8 cellular contexts compared by ENCODE assay signal in the genomic region with DNA sequence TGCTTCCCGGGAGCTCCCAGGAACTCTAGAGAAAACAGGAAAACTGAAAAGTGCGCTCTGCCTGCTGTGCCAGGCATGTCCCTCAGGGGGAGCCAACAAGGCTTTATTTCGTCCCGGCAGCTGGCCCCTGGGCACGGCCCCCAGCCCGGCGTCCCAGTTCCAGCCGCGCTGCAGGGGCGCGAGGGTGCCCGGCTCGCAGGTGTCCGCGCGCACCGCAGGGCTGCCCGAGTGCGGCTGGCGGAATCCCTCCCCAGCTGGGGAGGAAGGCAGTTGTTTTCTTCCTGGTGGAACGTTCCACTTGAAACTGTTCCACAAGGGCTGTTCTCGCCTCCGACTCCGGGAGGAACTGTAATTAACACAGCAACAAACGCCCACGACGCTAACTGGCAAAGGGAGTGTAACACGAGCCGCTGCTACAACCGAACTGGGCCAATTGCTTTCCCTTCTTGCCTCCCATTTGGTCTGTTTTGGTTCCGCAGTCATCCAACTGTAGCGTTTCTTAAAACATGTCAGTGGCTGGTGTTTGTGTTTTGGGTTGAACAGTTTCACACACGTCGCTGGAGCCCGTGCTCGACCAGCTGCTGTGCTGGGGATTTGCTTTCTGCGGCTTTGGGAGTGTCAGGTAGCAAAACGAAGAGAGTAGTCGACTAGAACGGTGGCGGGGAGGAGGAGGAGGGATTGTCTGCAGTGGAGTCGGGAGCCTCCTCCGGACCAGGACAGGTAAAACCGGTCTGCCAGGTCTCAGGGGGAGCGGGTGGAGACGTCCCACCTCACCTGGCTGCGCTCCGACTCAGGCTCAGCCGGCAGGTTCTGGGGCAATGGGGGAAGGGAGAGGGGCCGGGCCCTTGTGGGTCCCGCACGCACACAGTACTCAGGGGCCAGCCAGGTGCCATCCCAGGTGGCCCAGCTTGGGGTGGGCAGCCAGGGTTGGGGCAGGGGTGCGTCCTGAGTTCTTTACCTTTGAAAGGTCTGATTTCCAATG.
DNase-seq lines count a peak whose midpoint lies in the region; ATAC-seq and TF ChIP-seq lines count a peak whose summit lies in the region.

No MANE protein-coding gene starts in this region.

- DNase-seq in Caco-2 (peak; percentile 93 to 94), GM19240 (ENCODE audit: insufficient read length, low spot score) (peak; percentile 45), NCI-H2227 (lab: John Stamatoyannopoulos, UW; ENCODE audit: unreplicated experiment) (peak; percentile 69), mucosa of descending colon (peak; percentile 91 to 94 (median 93)), tibial artery (peak; percentile 47 to 74)
- peak; percentile 41 for DNase-seq in activated CD8-positive, alpha-beta T cell treated with anti-CD3 and anti-CD28 coated beads for 36 hours

- peaks cover 12% of the 10 kb centered on the region for H3K4me1 ChIP-seq in Caco-2
- peaks cover 3% of the 10 kb centered on the region for H3K4me1 ChIP-seq in mucosa of descending colon (ENCODE audit: low read depth)
- H3K4me1 ChIP-seq in tibial artery = peaks cover 0 to 24% (median 17%) of the 10 kb centered on the region in 4 donors

- H3K36me3 Mint-ChIP-seq in Caco-2 (ENCODE audit: insufficient read depth, unreplicated experiment) = peaks cover 14% of the 10 kb centered on the region
- H3K36me3 Mint-ChIP-seq in activated CD8-positive, alpha-beta T cell treated with anti-CD3 and anti-CD28 coated beads for 36 hours (ENCODE audit: low read depth) = no peaks in the 10 kb centered on the region

- peak overlapping the region in 1 of 2 donors; percentile 39 for H3K27ac ChIP-seq in tibial artery

- POLR2A ChIA-PET in Caco-2 (lab: Charles Lee) = interaction anchor here (0.7 kb wide), 1 partner anchor 1467 kb away, joined by 4 read pairs; no protein-coding TSS in a partner anchor
- POLR2A ChIA-PET in activated CD8-positive, alpha-beta T cell treated with anti-CD3 and anti-CD28 coated beads for 36 hours (lab: Charles Lee) = no interaction called here

- BruUV-seq in Caco-2 (replicated peaks; lab: Mats Ljungman, UMichigan) = no TSS peak

- TF ChIP-seq CTCF in Caco-2 (IDR thresholded peaks at IDR 0.05; ENCODE audit: insufficient read depth in 1 of 2, low read depth in 1 of 2, low read length in 1 of 2, severe bottlenecking in 1 of 2, unreplicated experiment in 1 of 2) = peak; percentile 80 to 82
- TF ChIP-seq CTCF in activated CD8-positive, alpha-beta T cell treated with anti-CD3 and anti-CD28 coated beads for 36 hours (IDR thresholded peaks at IDR 0.05) = peak; percentile 69
- TF ChIP-seq CTCF in mucosa of descending colon (IDR thresholded peaks at IDR 0.05) = peak; percentile 66
- TF ChIP-seq CTCF in tibial artery (IDR thresholded peaks at IDR 0.05) = peak; percentile 42 to 50

- H3K9me3 ChIP-seq in Caco-2 = no peaks in the 10 kb centered on the region
- no peaks in the 10 kb centered on the region for H3K9me3 ChIP-seq in mucosa of descending colon
- H3K9me3 ChIP-seq in tibial artery = no peaks in the 10 kb centered on the region

- CTCF ChIA-PET in Caco-2 (lab: Charles Lee) = interaction anchor here (0.8 to 1.5 kb wide), 6 partner anchors 10 to 258 kb away, joined by 3 to 8 read pairs (median 5); no protein-coding TSS in a partner anchor
- CTCF ChIA-PET in activated CD8-positive, alpha-beta T cell treated with anti-CD3 and anti-CD28 coated beads for 36 hours (lab: Charles Lee) = interaction anchor here (1.0 to 4.2 kb wide), 12 partner anchors 9 to 260 kb away, joined by 3 to 29 read pairs (median 3); no protein-coding TSS in a partner anchor

- no peaks in the 10 kb centered on the region; the same call in 1 of the 2 replicates for H3K27me3 ChIP-seq in Caco-2 (replicated peaks; ENCODE audit: control insufficient read depth, insufficient read depth, low read length)
- no peaks in the 10 kb centered on the region for H3K27me3 ChIP-seq in tibial artery

- peaks cover 16% of the 10 kb centered on the region for H3K4me1 Mint-ChIP-seq in Caco-2 (ENCODE audit: low read depth, unreplicated experiment)
- peaks cover 12% of the 10 kb centered on the region for H3K4me1 Mint-ChIP-seq in activated CD8-positive, alpha-beta T cell treated with anti-CD3 and anti-CD28 coated beads for 36 hours (ENCODE audit: low read depth)

- H3K4me3 ChIP-seq in Caco-2 (ENCODE audit: low read depth, low read length) (peak overlapping the region; percentile 63), mucosa of descending colon (peak overlapping the region; percentile 13), tibial artery (peak overlapping the region; percentile 52 to 67)

- intact Hi-C loops in Caco-2 (cut with micrococcal nuclease; ENCODE audit: unreplicated experiment) = loop anchor here (1.0 to 2.0 kb wide), 3 partner anchors 44 to 258 kb away; no protein-coding TSS in a partner anchor
- intact Hi-C loops in activated CD8-positive, alpha-beta T cell treated with anti-CD3 and anti-CD28 coated beads for 36 hours (cut with micrococcal nuclease) = no loop called here
- intact Hi-C loops in mucosa of descending colon (cut with DNase I, micrococcal nuclease) = loop anchor here in 1 of 2 donors (5.0 kb wide), 1 partner anchor 127 kb away; no protein-coding TSS in a partner anchor
- intact Hi-C loops in tibial artery (cut with DNase I; ENCODE audit: low total_unique reads) = loop anchor here (10.0 kb wide), 1 partner anchor 120 kb away; no protein-coding TSS in a partner anchor

- ATAC-seq in HG03280 (IDR thresholded peaks at IDR 0.05; ENCODE audit: unreplicated experiment) (peak; percentile 66), esophagus mucosa (peak; percentile 99), mucosa of descending colon (peak; percentile 89)
- peak; percentile 62 for ATAC-seq in activated CD8-positive, alpha-beta T cell treated with anti-CD3 and anti-CD28 coated beads for 36 hours

- H3K27ac Mint-ChIP-seq in Caco-2 (ENCODE audit: unreplicated experiment) = peak overlapping the region; percentile 57
- no peak overlapping the region for H3K27ac Mint-ChIP-seq in activated CD8-positive, alpha-beta T cell treated with anti-CD3 and anti-CD28 coated beads for 36 hours

- peaks cover 11% of the 10 kb centered on the region for H3K27me3 Mint-ChIP-seq in Caco-2 (ENCODE audit: insufficient read depth, unreplicated experiment)
- peaks cover 47% of the 10 kb centered on the region for H3K27me3 Mint-ChIP-seq in activated CD8-positive, alpha-beta T cell treated with anti-CD3 and anti-CD28 coated beads for 36 hours

- H3K4me3 Mint-ChIP-seq in Caco-2 (ENCODE audit: unreplicated experiment) = peak overlapping the region; percentile 98
- peak overlapping the region; percentile 71 for H3K4me3 Mint-ChIP-seq in activated CD8-positive, alpha-beta T cell treated with anti-CD3 and anti-CD28 coated beads for 36 hours

- H3K36me3 ChIP-seq in Caco-2 (ENCODE audit: control insufficient read depth, insufficient read depth, low read length) (no peaks in the 10 kb centered on the region), mucosa of descending colon (ENCODE audit: low read depth) (no peaks in the 10 kb centered on the region), tibial artery (no peaks in the 10 kb centered on the region)

- H3K9me3 Mint-ChIP-seq in Caco-2 (ENCODE audit: unreplicated experiment) = no peaks in the 10 kb centered on the region
- no peaks in the 10 kb centered on the region for H3K9me3 Mint-ChIP-seq in activated CD8-positive, alpha-beta T cell treated with anti-CD3 and anti-CD28 coated beads for 36 hours

Comparison
In these comparisons a context has a peak if more than half of its experiments do, and no peak if none do; other contexts are left out.
1. DNase-seq: peak in every context shown above with its lines; median percentile 94 in Caco-2; 93 in mucosa of descending colon; 69 in NCI-H2227; 60 in tibial artery; 45 in GM19240; 41 in activated CD8-positive, alpha-beta T cell treated with anti-CD3 and anti-CD28 coated beads for 36 hours.
2. H3K4me3 ChIP-seq: peak in every context shown above with its lines; median percentile 63 in Caco-2; 60 in tibial artery; 13 in mucosa of descending colon.